Comparison of ENCODE assay signal across 25 cellular contexts in the genomic region with DNA sequence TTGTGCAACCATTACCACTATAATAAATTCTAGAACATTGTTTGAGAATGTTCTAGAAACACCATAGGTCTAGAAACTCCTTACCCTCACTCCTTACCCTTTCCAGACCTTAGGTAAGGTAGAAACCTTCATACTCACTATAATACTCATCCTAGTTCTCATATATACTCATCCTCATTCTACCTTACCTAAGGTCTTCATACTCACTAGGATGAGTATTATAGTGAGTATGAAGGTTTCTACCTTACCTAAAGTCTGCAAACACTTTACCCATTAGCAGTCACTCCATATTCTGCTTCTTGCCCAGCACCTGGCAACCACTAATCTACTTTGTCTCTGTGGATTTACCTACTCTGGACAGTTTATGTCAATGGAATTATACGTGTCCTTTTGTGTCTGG.
DNase-seq lines count a peak whose midpoint lies in the region; ATAC-seq, FAIRE-seq and TF ChIP-seq lines count a peak whose summit lies in the region.
"Had no signal": no experiment of that assay in that cellular context is flagged by ENCODE, and none has a peak within 500 bp of the region (broad histone marks: within the 10 kb centered on the region; RNA-seq: fewer than 3 reads in every experiment).

No MANE protein-coding gene starts in this region.

- H3K4me2 ChIP-seq in astrocyte (ENCODE audit: low read length) (no peak overlapping the region), H9 (ENCODE audit: insufficient read depth, insufficient read length, low read length) (no peak overlapping the region)
- H3K4me2 ChIP-seq: A549; BLaER1 treated with 17β-estradiol and CSF1 and Interleukin-3, amounts not matched to agents 10 nM and 100 nM had no signal

- no peak overlapping the region for H3T11ph ChIP-seq in H9 (ENCODE audit: low read length)

- H4K20me1 ChIP-seq in astrocyte (ENCODE audit: insufficient read depth, low read length): no peaks in the 10 kb centered on the region
- no peaks in the 10 kb centered on the region for H4K20me1 ChIP-seq in H9 (ENCODE audit: control insufficient read depth, insufficient read depth, insufficient read length)
- H4K20me1 ChIP-seq: BLaER1 treated with 17β-estradiol and CSF1 and Interleukin-3, amounts not matched to agents 10 nM and 100 nM had no signal

- no peak for TF ChIP-seq CTCF in D721Med (IDR thresholded peaks at IDR 0.05; ENCODE audit: insufficient read depth, missing control alignments)
- no peak for TF ChIP-seq CTCF in astrocyte (IDR thresholded peaks at IDR 0.05; ENCODE audit: insufficient read depth, low read depth, low read length)
- TF ChIP-seq CTCF in H9 (conservative IDR thresholded peaks at IDR 0.05): no peak
- TF ChIP-seq CTCF in foreskin keratinocyte (conservative IDR thresholded peaks at IDR 0.05): no peak

- H3K4me1 ChIP-seq in astrocyte (ENCODE audit: insufficient read depth, low read length) (no peaks in the 10 kb centered on the region), H9 (ENCODE audit: insufficient read depth, low read length) (no peaks in the 10 kb centered on the region), foreskin keratinocyte (no peaks in the 10 kb centered on the region)
- H3K4me1 ChIP-seq: A549, Caco-2 had no signal

- H2AFZ ChIP-seq in astrocyte (ENCODE audit: low read depth, low read length) (no peak overlapping the region), H9 (ENCODE audit: low read length) (no peak overlapping the region)

- no peak overlapping the region for H3K4me3 ChIP-seq in astrocyte (ENCODE audit: insufficient read depth, low read depth, low read length)
- H3K4me3 ChIP-seq: A549; BLaER1 treated with 17β-estradiol and CSF1 and Interleukin-3, amounts not matched to agents 10 nM and 100 nM; GM12878 had no signal

- H3K4me1 Mint-ChIP-seq in astrocyte (ENCODE audit: low read depth, unreplicated experiment) (no peaks in the 10 kb centered on the region), H9 (no peaks in the 10 kb centered on the region)
- peaks cover 4 to 19% of the 10 kb centered on the region in 2 donors for H3K4me1 Mint-ChIP-seq in stimulated activated naive B cell treated with anti-CD40 and anti-IgM and Interleukin-4, amounts not matched to agents 10 μg/mL and 1 μg/mL and 100 μg/mL, for 72 hours
- H3K4me1 Mint-ChIP-seq in activated CD4-positive, alpha-beta T cell treated with anti-CD3 and anti-CD28 coated beads for 36 hours: no peaks in the 10 kb centered on the region

- peak; percentile 52 to 60 for ATAC-seq in stimulated activated naive B cell treated with anti-CD40 and anti-IgM and Interleukin-4, amounts not matched to agents 10 μg/mL and 1 μg/mL and 100 μg/mL, for 72 hours (replicated peaks)
- no peak for ATAC-seq in activated CD4-positive, alpha-beta T cell treated with anti-CD3 and anti-CD28 coated beads for 36 hours
- no peak for ATAC-seq in foreskin keratinocyte
- ATAC-seq: A549; CD8-positive, alpha-beta T cell; GM12878 had no signal

- intact Hi-C loops in activated CD4-positive, alpha-beta T cell treated with anti-CD3 and anti-CD28 coated beads for 36 hours (cut with DNase I, micrococcal nuclease): no loop called here

- H2AK5ac ChIP-seq in H9 (ENCODE audit: insufficient read length, low read length): no peak overlapping the region

- H3K27me3 ChIP-seq in astrocyte (ENCODE audit: insufficient read depth, low read length) (no peaks in the 10 kb centered on the region), H9 (ENCODE audit: insufficient read depth, low read length) (no peaks in the 10 kb centered on the region), foreskin keratinocyte (no peaks in the 10 kb centered on the region)
- H3K27me3 ChIP-seq: BLaER1 treated with 17β-estradiol and CSF1 and Interleukin-3, amounts not matched to agents 10 nM and 100 nM had no signal

- no peak overlapping the region for H2BK15ac ChIP-seq in H9 (ENCODE audit: low read depth, low read length)

- no peak overlapping the region for H3K23ac ChIP-seq in H9 (ENCODE audit: insufficient read length, low read depth, low read length)

- H3K27ac ChIP-seq in astrocyte (ENCODE audit: low read depth, low read length) (no peak overlapping the region), H9 (ENCODE audit: insufficient read length, low read depth, low read length) (no peak overlapping the region), foreskin keratinocyte (no peak overlapping the region)
- H3K27ac ChIP-seq: 22Rv1; A549; BLaER1 treated with 17β-estradiol and CSF1 and Interleukin-3, amounts not matched to agents 10 nM and 100 nM; C4-2B had no signal

- DNase-seq in D721Med (ENCODE audit: insufficient read length, low spot score) (no peak), astrocyte (ENCODE audit: low read depth) (no peak), H9 (no peak), foreskin keratinocyte (no peak)
- DNase-seq in stimulated activated naive B cell treated with anti-CD40 and anti-IgM and Interleukin-4, amounts not matched to agents 10 μg/mL and 1 μg/mL and 100 μg/mL, for 72 hours: no peak
- DNase-seq in activated CD4-positive, alpha-beta T cell treated with anti-CD3 and anti-CD28 coated beads for 36 hours: no peak
- DNase-seq: AML-193; Caco-2; Calu3; CD4-positive, alpha-beta T cell; CD8-positive, alpha-beta T cell; DMS 273 treated with DMSO at 0.1 percent for 48 hours; DMS153; DMS53; DMS79; DND-41; EL; GDM1 had no signal

- H2BK5ac ChIP-seq in H9 (ENCODE audit: insufficient read length, low read length): no peak overlapping the region

- FAIRE-seq in D721Med (lab: Jason Lieb, UNC) (peak; percentile 51), astrocyte (lab: Jason Lieb, UNC) (peak; percentile 76)
- FAIRE-seq: A549, GM12878, GM19239 had no signal

- H3K9me3 ChIP-seq in astrocyte (ENCODE audit: insufficient read depth, low read depth, low read length): no peaks in the 10 kb centered on the region
- no peaks in the 10 kb centered on the region for H3K9me3 ChIP-seq in H9 (ENCODE audit: control insufficient read depth, low read depth, low read length)

- POLR2A ChIA-PET in activated CD4-positive, alpha-beta T cell treated with anti-CD3 and anti-CD28 coated beads for 36 hours (lab: Charles Lee): no interaction called here

- H3K36me3 ChIP-seq in astrocyte (ENCODE audit: insufficient read depth, low read length): no peaks in the 10 kb centered on the region

- H3K27me3 Mint-ChIP-seq in astrocyte (ENCODE audit: low read depth, unreplicated experiment): no peaks in the 10 kb centered on the region
- no peaks in the 10 kb centered on the region for H3K27me3 Mint-ChIP-seq in stimulated activated naive B cell treated with anti-CD40 and anti-IgM and Interleukin-4, amounts not matched to agents 10 μg/mL and 1 μg/mL and 100 μg/mL, for 72 hours
- H3K27me3 Mint-ChIP-seq in activated CD4-positive, alpha-beta T cell treated with anti-CD3 and anti-CD28 coated beads for 36 hours: no peaks in the 10 kb centered on the region
- H3K27me3 Mint-ChIP-seq in H9 (ENCODE audit: low read depth): no peaks in the 10 kb centered on the region
- H3K27me3 Mint-ChIP-seq: B cell; CD4-positive, alpha-beta T cell had no signal

- no peak overlapping the region for H3K56ac ChIP-seq in H9 (ENCODE audit: insufficient read length, low read depth, low read length)

- H4K8ac ChIP-seq in H9 (replicated peaks; ENCODE audit: insufficient read length, low read depth, low read length): no peak overlapping the region

- no peak overlapping the region for H2BK12ac ChIP-seq in H9 (ENCODE audit: insufficient read length, low read depth, low read length)

- CTCF ChIA-PET in activated CD4-positive, alpha-beta T cell treated with anti-CD3 and anti-CD28 coated beads for 36 hours (lab: Charles Lee): no interaction called here

- H3K23me2 ChIP-seq in H9 (ENCODE audit: insufficient read length, low read depth, low read length, poor library complexity, severe bottlenecking): no peaks in the 10 kb centered on the region

- no peak overlapping the region for H3K9ac ChIP-seq in astrocyte (ENCODE audit: low read length)
- no peak overlapping the region for H3K9ac ChIP-seq in H9 (ENCODE audit: extremely low read depth, insufficient read length, low read length)
- H3K9ac ChIP-seq: BLaER1 treated with 17β-estradiol and CSF1 and Interleukin-3, amounts not matched to agents 10 nM and 100 nM had no signal

- H3K79me1 ChIP-seq in H9 (ENCODE audit: insufficient read depth, low read depth, low read length, poor library complexity, severe bottlenecking): no peaks in the 10 kb centered on the region

- H3K27ac Mint-ChIP-seq in astrocyte (ENCODE audit: unreplicated experiment) (no peak overlapping the region), H9 (no peak overlapping the region)
- no peak overlapping the region for H3K27ac Mint-ChIP-seq in stimulated activated naive B cell treated with anti-CD40 and anti-IgM and Interleukin-4, amounts not matched to agents 10 μg/mL and 1 μg/mL and 100 μg/mL, for 72 hours
- H3K27ac Mint-ChIP-seq in activated CD4-positive, alpha-beta T cell treated with anti-CD3 and anti-CD28 coated beads for 36 hours: no peak overlapping the region
- H3K27ac Mint-ChIP-seq: B cell; CD4-positive, alpha-beta T cell; CD8-positive, alpha-beta T cell had no signal

- H3K18ac ChIP-seq in H9 (ENCODE audit: insufficient read length, low read depth, low read length): no peak overlapping the region

- H3K79me2 ChIP-seq in astrocyte (ENCODE audit: insufficient read depth, low read length) (no peaks in the 10 kb centered on the region), H9 (ENCODE audit: insufficient read depth, low read length) (no peaks in the 10 kb centered on the region)

- WGBS in H9 (ENCODE audit: extremely low coverage, insufficient read length, low lambda C conversion rate): no CpG with 5 or more reads among the region's 1 CpG

- no peak overlapping the region for H4K91ac ChIP-seq in H9 (ENCODE audit: insufficient read length, low read depth, low read length)

- no peak overlapping the region for H4K5ac ChIP-seq in H9 (ENCODE audit: insufficient read length, low read depth, low read length)

- H3K4me3 Mint-ChIP-seq in astrocyte (ENCODE audit: unreplicated experiment) (no peak overlapping the region), H9 (no peak overlapping the region)
- no peak overlapping the region for H3K4me3 Mint-ChIP-seq in stimulated activated naive B cell treated with anti-CD40 and anti-IgM and Interleukin-4, amounts not matched to agents 10 μg/mL and 1 μg/mL and 100 μg/mL, for 72 hours
- H3K4me3 Mint-ChIP-seq in activated CD4-positive, alpha-beta T cell treated with anti-CD3 and anti-CD28 coated beads for 36 hours: no peak overlapping the region
- H3K4me3 Mint-ChIP-seq: B cell; CD4-positive, alpha-beta T cell; CD8-positive, alpha-beta T cell had no signal

- H3K4ac ChIP-seq in H9 (ENCODE audit: low read depth, low read length): no peak overlapping the region

- no peak overlapping the region for H3K14ac ChIP-seq in H9 (ENCODE audit: insufficient read depth, low read length)

- H2BK20ac ChIP-seq in H9 (ENCODE audit: low read depth, low read length, poor library complexity, severe bottlenecking): no peak overlapping the region

- no peak overlapping the region for H2BK120ac ChIP-seq in H9 (ENCODE audit: low read depth, low read length, poor library complexity, severe bottlenecking)

- H3K9me3 Mint-ChIP-seq in astrocyte (ENCODE audit: unreplicated experiment) (peaks cover 8% of the 10 kb centered on the region), H9 (peaks cover 27 to 28% of the 10 kb centered on the region in 2 experiments)
- peaks cover 9 to 11% of the 10 kb centered on the region in 2 donors for H3K9me3 Mint-ChIP-seq in stimulated activated naive B cell treated with anti-CD40 and anti-IgM and Interleukin-4, amounts not matched to agents 10 μg/mL and 1 μg/mL and 100 μg/mL, for 72 hours
- H3K9me3 Mint-ChIP-seq in activated CD4-positive, alpha-beta T cell treated with anti-CD3 and anti-CD28 coated beads for 36 hours (ENCODE audit: low read depth): peaks cover 10% of the 10 kb centered on the region

- H3K36me3 Mint-ChIP-seq in astrocyte (ENCODE audit: low read depth, unreplicated experiment) (peaks cover 8% of the 10 kb centered on the region), H9 (ENCODE audit: insufficient read depth in 1 of 3, low read depth in 3 of 3) (peaks cover 29 to 57% (median 37%) of the 10 kb centered on the region in 3 experiments)
- peaks cover 27 to 32% of the 10 kb centered on the region in 2 donors for H3K36me3 Mint-ChIP-seq in stimulated activated naive B cell treated with anti-CD40 and anti-IgM and Interleukin-4, amounts not matched to agents 10 μg/mL and 1 μg/mL and 100 μg/mL, for 72 hours
- H3K36me3 Mint-ChIP-seq in activated CD4-positive, alpha-beta T cell treated with anti-CD3 and anti-CD28 coated beads for 36 hours (ENCODE audit: low read depth): peaks cover 19% of the 10 kb centered on the region

Comparison
In these comparisons a context has a peak if more than half of its experiments do, and no peak if none do; other contexts are left out.
1. ATAC-seq: peak in stimulated activated naive B cell treated with anti-CD40 and anti-IgM and Interleukin-4, amounts not matched to agents 10 μg/mL and 1 μg/mL and 100 μg/mL, for 72 hours (2 of 2); none in activated CD4-positive, alpha-beta T cell treated with anti-CD3 and anti-CD28 coated beads for 36 hours (single experiment) and foreskin keratinocyte (single experiment).